Comparison of ENCODE assay signal across 1 cellular context in the genomic region with DNA sequence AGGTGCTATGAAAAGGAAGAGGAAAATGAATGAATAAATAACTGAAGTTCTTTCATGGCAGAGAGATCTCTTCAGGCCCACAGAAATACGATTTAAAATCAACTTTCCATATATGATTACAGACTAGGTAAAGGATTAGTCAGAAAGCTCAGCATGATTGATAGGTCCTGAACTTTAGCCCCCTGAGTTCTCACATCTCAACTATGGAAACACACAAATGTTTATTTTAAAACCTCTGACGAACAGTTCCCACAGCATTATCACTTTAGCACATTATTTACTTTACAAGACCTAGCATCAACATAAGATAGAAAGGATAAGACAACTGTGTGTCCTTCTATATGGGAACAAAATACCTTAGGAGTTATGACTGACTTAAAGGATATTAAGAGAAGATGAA.
A peak's percentile ranks its signal among the peaks of the same experiment; 100 is the strongest.
TF ChIP-seq lines count a peak whose summit lies in the region.

No MANE protein-coding gene starts in this region.

TF ChIP-seq in HepG2, 621 proteins besides CTCF, POLR2A, EP300 and RAD21 (continued from another document and continues in another):
- TF ChIP-seq, protein P1, sequence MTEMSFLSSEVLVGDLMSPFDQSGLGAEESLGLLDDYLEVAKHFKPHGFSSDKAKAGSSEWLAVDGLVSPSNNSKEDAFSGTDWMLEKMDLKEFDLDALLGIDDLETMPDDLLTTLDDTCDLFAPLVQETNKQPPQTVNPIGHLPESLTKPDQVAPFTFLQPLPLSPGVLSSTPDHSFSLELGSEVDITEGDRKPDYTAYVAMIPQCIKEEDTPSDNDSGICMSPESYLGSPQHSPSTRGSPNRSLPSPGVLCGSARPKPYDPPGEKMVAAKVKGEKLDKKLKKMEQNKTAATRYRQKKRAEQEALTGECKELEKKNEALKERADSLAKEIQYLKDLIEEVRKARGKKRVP (CRISPR knock-in tag; IDR thresholded peaks at IDR 0.05) = no peak
- no peak; the same call in 1 of the 2 replicates for TF ChIP-seq NKX3-1 (CRISPR knock-in tag; IDR thresholded peaks at IDR 0.05)
- TF ChIP-seq, protein P2, sequence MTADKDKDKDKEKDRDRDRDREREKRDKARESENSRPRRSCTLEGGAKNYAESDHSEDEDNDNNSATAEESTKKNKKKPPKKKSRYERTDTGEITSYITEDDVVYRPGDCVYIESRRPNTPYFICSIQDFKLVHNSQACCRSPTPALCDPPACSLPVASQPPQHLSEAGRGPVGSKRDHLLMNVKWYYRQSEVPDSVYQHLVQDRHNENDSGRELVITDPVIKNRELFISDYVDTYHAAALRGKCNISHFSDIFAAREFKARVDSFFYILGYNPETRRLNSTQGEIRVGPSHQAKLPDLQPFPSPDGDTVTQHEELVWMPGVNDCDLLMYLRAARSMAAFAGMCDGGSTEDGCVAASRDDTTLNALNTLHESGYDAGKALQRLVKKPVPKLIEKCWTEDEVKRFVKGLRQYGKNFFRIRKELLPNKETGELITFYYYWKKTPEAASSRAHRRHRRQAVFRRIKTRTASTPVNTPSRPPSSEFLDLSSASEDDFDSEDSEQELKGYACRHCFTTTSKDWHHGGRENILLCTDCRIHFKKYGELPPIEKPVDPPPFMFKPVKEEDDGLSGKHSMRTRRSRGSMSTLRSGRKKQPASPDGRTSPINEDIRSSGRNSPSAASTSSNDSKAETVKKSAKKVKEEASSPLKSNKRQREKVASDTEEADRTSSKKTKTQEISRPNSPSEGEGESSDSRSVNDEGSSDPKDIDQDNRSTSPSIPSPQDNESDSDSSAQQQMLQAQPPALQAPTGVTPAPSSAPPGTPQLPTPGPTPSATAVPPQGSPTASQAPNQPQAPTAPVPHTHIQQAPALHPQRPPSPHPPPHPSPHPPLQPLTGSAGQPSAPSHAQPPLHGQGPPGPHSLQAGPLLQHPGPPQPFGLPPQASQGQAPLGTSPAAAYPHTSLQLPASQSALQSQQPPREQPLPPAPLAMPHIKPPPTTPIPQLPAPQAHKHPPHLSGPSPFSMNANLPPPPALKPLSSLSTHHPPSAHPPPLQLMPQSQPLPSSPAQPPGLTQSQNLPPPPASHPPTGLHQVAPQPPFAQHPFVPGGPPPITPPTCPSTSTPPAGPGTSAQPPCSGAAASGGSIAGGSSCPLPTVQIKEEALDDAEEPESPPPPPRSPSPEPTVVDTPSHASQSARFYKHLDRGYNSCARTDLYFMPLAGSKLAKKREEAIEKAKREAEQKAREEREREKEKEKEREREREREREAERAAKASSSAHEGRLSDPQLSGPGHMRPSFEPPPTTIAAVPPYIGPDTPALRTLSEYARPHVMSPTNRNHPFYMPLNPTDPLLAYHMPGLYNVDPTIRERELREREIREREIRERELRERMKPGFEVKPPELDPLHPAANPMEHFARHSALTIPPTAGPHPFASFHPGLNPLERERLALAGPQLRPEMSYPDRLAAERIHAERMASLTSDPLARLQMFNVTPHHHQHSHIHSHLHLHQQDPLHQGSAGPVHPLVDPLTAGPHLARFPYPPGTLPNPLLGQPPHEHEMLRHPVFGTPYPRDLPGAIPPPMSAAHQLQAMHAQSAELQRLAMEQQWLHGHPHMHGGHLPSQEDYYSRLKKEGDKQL (CRISPR knock-in tag; IDR thresholded peaks at IDR 0.05; ENCODE audit: low read depth) = peak; percentile 34; the same call in 1 of the 2 replicates
- TF ChIP-seq, protein P3, sequence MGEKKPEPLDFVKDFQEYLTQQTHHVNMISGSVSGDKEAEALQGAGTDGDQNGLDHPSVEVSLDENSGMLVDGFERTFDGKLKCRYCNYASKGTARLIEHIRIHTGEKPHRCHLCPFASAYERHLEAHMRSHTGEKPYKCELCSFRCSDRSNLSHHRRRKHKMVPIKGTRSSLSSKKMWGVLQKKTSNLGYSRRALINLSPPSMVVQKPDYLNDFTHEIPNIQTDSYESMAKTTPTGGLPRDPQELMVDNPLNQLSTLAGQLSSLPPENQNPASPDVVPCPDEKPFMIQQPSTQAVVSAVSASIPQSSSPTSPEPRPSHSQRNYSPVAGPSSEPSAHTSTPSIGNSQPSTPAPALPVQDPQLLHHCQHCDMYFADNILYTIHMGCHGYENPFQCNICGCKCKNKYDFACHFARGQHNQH (CRISPR knock-in tag; IDR thresholded peaks at IDR 0.05) = peak; percentile 30; the same call in 1 of the 2 replicates
- TF ChIP-seq ATM (IDR thresholded peaks at IDR 0.05; ENCODE audit: borderline replicate concordance) = no peak
- TF ChIP-seq ZFP36 (IDR thresholded peaks at IDR 0.05; ENCODE audit: borderline replicate concordance, low read depth, low read length, partially characterized antibody) = no peak
- TF ChIP-seq ZNF12 (CRISPR knock-in tag; IDR thresholded peaks at IDR 0.05) = no peak
- TF ChIP-seq ZNF839 (CRISPR knock-in tag; IDR thresholded peaks at IDR 0.05; ENCODE audit: borderline replicate concordance) = no peak
- peak; percentile 55 for TF ChIP-seq RARA (CRISPR knock-in tag; IDR thresholded peaks at IDR 0.05)
- no peak for TF ChIP-seq TMF1 (CRISPR knock-in tag; IDR thresholded peaks at IDR 0.05; ENCODE audit: low read depth)
- TF ChIP-seq ZNF160 (CRISPR knock-in tag; IDR thresholded peaks at IDR 0.05) = no peak
- TF ChIP-seq ZNF670 (CRISPR knock-in tag; IDR thresholded peaks at IDR 0.05; ENCODE audit: borderline replicate concordance) = no peak
- TF ChIP-seq ZFP82 (CRISPR knock-in tag; IDR thresholded peaks at IDR 0.05; ENCODE audit: borderline replicate concordance) = no peak
- TF ChIP-seq ZNF17 (CRISPR knock-in tag; IDR thresholded peaks at IDR 0.05) = no peak
- no peak for TF ChIP-seq SOX6 (IDR thresholded peaks at IDR 0.05)
- TF ChIP-seq SOX6 (CRISPR knock-in tag; IDR thresholded peaks at IDR 0.05) = peak; percentile 54; the same call in 1 of the 2 replicates
- no peak for TF ChIP-seq ZNF674 (CRISPR knock-in tag; IDR thresholded peaks at IDR 0.05; ENCODE audit: low read depth)
- TF ChIP-seq SOX13 (IDR thresholded peaks at IDR 0.05) = no peak
- TF ChIP-seq SOX13 (CRISPR knock-in tag; conservative IDR thresholded peaks at IDR 0.05 in 1 of 2, IDR thresholded peaks at IDR 0.05 in 1 of 2) = 0 out of 4 replicates have a peak, but pooled peaks of 1 of the 2 experiments have one; percentile 62
- TF ChIP-seq TOPORS (CRISPR knock-in tag; IDR thresholded peaks at IDR 0.05) = no peak
- TF ChIP-seq ZNF235 (CRISPR knock-in tag; IDR thresholded peaks at IDR 0.05; ENCODE audit: borderline replicate concordance) = no peak
- no peak for TF ChIP-seq GTF3A (CRISPR knock-in tag; conservative IDR thresholded peaks at IDR 0.05)
- no peak for TF ChIP-seq ZNF777 (CRISPR knock-in tag; IDR thresholded peaks at IDR 0.05)
- TF ChIP-seq ZNF138 (CRISPR knock-in tag; IDR thresholded peaks at IDR 0.05; ENCODE audit: low read depth) = no peak
- no peak for TF ChIP-seq RELA (CRISPR knock-in tag; IDR thresholded peaks at IDR 0.05)
- no peak for TF ChIP-seq GABPB1 (CRISPR knock-in tag; IDR thresholded peaks at IDR 0.05)
- TF ChIP-seq MEIS2 (CRISPR knock-in tag; IDR thresholded peaks at IDR 0.05) = peak; percentile 95; the same call in 1 of the 2 replicates
- TF ChIP-seq ISL2 (CRISPR knock-in tag; IDR thresholded peaks at IDR 0.05) = peak; percentile 65; the same call in 1 of the 2 replicates
- no peak for TF ChIP-seq FOXC1 (CRISPR knock-in tag; IDR thresholded peaks at IDR 0.05; ENCODE audit: borderline replicate concordance)
- TF ChIP-seq ZNF333 (CRISPR knock-in tag; IDR thresholded peaks at IDR 0.05; ENCODE audit: borderline replicate concordance) = no peak
- no peak for TF ChIP-seq XBP1 (CRISPR knock-in tag; IDR thresholded peaks at IDR 0.05)
- no peak for TF ChIP-seq RBAK (CRISPR knock-in tag; IDR thresholded peaks at IDR 0.05)
- peak; percentile 30; the same call in 1 of the 2 replicates for TF ChIP-seq NR2F6 (IDR thresholded peaks at IDR 0.05)
- TF ChIP-seq NR2F6 (CRISPR knock-in tag; IDR thresholded peaks at IDR 0.05) = peak; percentile 39; the same call in 1 of the 2 replicates
- TF ChIP-seq, protein P4, sequence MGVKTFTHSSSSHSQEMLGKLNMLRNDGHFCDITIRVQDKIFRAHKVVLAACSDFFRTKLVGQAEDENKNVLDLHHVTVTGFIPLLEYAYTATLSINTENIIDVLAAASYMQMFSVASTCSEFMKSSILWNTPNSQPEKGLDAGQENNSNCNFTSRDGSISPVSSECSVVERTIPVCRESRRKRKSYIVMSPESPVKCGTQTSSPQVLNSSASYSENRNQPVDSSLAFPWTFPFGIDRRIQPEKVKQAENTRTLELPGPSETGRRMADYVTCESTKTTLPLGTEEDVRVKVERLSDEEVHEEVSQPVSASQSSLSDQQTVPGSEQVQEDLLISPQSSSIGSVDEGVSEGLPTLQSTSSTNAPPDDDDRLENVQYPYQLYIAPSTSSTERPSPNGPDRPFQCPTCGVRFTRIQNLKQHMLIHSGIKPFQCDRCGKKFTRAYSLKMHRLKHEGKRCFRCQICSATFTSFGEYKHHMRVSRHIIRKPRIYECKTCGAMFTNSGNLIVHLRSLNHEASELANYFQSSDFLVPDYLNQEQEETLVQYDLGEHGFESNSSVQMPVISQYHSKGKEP (CRISPR knock-in tag; IDR thresholded peaks at IDR 0.05) = no peak
- no peak for TF ChIP-seq ZNF749 (CRISPR knock-in tag; IDR thresholded peaks at IDR 0.05; ENCODE audit: borderline replicate concordance)
- TF ChIP-seq, protein P5, sequence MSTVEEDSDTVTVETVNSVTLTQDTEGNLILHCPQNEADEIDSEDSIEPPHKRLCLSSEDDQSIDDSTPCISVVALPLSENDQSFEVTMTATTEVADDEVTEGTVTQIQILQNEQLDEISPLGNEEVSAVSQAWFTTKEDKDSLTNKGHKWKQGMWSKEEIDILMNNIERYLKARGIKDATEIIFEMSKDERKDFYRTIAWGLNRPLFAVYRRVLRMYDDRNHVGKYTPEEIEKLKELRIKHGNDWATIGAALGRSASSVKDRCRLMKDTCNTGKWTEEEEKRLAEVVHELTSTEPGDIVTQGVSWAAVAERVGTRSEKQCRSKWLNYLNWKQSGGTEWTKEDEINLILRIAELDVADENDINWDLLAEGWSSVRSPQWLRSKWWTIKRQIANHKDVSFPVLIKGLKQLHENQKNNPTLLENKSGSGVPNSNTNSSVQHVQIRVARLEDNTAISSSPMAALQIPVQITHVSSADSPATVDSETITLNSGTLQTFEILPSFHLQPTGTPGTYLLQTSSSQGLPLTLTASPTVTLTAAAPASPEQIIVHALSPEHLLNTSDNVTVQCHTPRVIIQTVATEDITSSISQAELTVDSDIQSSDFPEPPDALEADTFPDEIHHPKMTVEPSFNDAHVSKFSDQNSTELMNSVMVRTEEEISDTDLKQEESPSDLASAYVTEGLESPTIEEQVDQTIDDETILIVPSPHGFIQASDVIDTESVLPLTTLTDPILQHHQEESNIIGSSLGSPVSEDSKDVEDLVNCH (CRISPR knock-in tag; IDR thresholded peaks at IDR 0.05) = no peak
- no peak for TF ChIP-seq SRSF4 (IDR thresholded peaks at IDR 0.05; ENCODE audit: low read depth, low read length, poor library complexity, severe bottlenecking)
- no peak for TF ChIP-seq TBP (CRISPR knock-in tag; IDR thresholded peaks at IDR 0.05)
- TF ChIP-seq TCF7L2 (IDR thresholded peaks at IDR 0.05; ENCODE audit: low read depth, low read length) = no peak
- TF ChIP-seq SUZ12 (IDR thresholded peaks at IDR 0.05; ENCODE audit: low read depth, low read length) = no peak
- no peak for TF ChIP-seq ZNF543 (CRISPR knock-in tag; IDR thresholded peaks at IDR 0.05)
- TF ChIP-seq TBX2 (CRISPR knock-in tag; IDR thresholded peaks at IDR 0.05; ENCODE audit: borderline replicate concordance) = peak; percentile 17; the same call in 1 of the 2 replicates
- TF ChIP-seq HNF4G (IDR thresholded peaks at IDR 0.05; ENCODE audit: borderline replicate concordance, low read depth, low read length) = no peak; the same call in 1 of the 2 replicates
- TF ChIP-seq HNF4G (CRISPR knock-in tag; IDR thresholded peaks at IDR 0.05; ENCODE audit: borderline replicate concordance, low read depth) = no peak
- TF ChIP-seq, protein P6, sequence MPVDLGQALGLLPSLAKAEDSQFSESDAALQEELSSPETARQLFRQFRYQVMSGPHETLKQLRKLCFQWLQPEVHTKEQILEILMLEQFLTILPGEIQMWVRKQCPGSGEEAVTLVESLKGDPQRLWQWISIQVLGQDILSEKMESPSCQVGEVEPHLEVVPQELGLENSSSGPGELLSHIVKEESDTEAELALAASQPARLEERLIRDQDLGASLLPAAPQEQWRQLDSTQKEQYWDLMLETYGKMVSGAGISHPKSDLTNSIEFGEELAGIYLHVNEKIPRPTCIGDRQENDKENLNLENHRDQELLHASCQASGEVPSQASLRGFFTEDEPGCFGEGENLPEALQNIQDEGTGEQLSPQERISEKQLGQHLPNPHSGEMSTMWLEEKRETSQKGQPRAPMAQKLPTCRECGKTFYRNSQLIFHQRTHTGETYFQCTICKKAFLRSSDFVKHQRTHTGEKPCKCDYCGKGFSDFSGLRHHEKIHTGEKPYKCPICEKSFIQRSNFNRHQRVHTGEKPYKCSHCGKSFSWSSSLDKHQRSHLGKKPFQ (CRISPR knock-in tag; IDR thresholded peaks at IDR 0.05; ENCODE audit: insufficient replicate concordance) = no peak
- TF ChIP-seq CREB1 (IDR thresholded peaks at IDR 0.05) = no peak
- TF ChIP-seq CREB1 (CRISPR knock-in tag; IDR thresholded peaks at IDR 0.05) = peak; percentile 15; the same call in 1 of the 2 replicates
- no peak for TF ChIP-seq CCDC6 (CRISPR knock-in tag; IDR thresholded peaks at IDR 0.05)
- TF ChIP-seq HNRNPK (IDR thresholded peaks at IDR 0.05; ENCODE audit: low read depth, low read length, poor library complexity, severe bottlenecking) = no peak
- no peak for TF ChIP-seq RFX1 (IDR thresholded peaks at IDR 0.05)
- TF ChIP-seq, protein P7, sequence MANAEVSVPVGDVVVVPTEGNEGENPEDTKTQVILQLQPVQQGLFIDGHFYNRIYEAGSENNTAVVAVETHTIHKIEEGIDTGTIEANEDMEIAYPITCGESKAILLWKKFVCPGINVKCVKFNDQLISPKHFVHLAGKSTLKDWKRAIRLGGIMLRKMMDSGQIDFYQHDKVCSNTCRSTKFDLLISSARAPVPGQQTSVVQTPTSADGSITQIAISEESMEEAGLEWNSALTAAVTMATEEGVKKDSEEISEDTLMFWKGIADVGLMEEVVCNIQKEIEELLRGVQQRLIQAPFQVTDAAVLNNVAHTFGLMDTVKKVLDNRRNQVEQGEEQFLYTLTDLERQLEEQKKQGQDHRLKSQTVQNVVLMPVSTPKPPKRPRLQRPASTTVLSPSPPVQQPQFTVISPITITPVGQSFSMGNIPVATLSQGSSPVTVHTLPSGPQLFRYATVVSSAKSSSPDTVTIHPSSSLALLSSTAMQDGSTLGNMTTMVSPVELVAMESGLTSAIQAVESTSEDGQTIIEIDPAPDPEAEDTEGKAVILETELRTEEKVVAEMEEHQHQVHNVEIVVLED (CRISPR knock-in tag; IDR thresholded peaks at IDR 0.05; ENCODE audit: borderline replicate concordance) = no peak
- TF ChIP-seq, protein P8, sequence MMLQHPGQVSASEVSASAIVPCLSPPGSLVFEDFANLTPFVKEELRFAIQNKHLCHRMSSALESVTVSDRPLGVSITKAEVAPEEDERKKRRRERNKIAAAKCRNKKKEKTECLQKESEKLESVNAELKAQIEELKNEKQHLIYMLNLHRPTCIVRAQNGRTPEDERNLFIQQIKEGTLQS (CRISPR knock-in tag; IDR thresholded peaks at IDR 0.05) = no peak
- TF ChIP-seq SIN3B (IDR thresholded peaks at IDR 0.05; ENCODE audit: low read length) = no peak
